Comparison of ENCODE assay signal across 8 cellular contexts in genomic region chr21:44012474-44013379, GRCh38. TPM values are rescaled to one million over a fixed set of nuclear protein-coding genes. Genes with fewer than 3 reads are reported as not detected.
A peak's percentile ranks its signal among the peaks of the same experiment; 100 is the strongest.
DNase-seq lines count a peak whose midpoint lies in the region; ATAC-seq lines count a peak whose summit lies in the region.

No MANE protein-coding gene starts in this region.

- peak overlapping the region; percentile 80 for H3K9ac ChIP-seq in iPS-18a (ENCODE audit: low read length)

- H3K36me3 ChIP-seq in iPS-18a (ENCODE audit: control insufficient read depth, low read depth, low read length): no peaks in the 10 kb centered on the region

- no peaks in the 10 kb centered on the region for H3K9me3 ChIP-seq in iPS-18a (ENCODE audit: control insufficient read depth, low read depth, low read length)

- no peaks in the 10 kb centered on the region for H3K27me3 ChIP-seq in iPS-18a (ENCODE audit: control insufficient read depth, insufficient read depth, low read length)

- DNase-seq in Daoy (ENCODE audit: low read depth) (peak; percentile 51), KG1 (lab: John Stamatoyannopoulos, UW) (peak; percentile 44), T-helper 9 cell (peak; percentile 70), astrocyte of the hippocampus (ENCODE audit: low read depth, low spot score) (peak; percentile 41)

- H3K4me3 ChIP-seq in iPS-18a (ENCODE audit: low read length) (peak overlapping the region; percentile 64), skin epidermis (peak overlapping the region; percentile 73 to 98 (median 96))

- ATAC-seq in GM21576 (IDR thresholded peaks at IDR 0.05; ENCODE audit: unreplicated experiment) (peak; percentile 63), HG03469 (IDR thresholded peaks at IDR 0.05; ENCODE audit: unreplicated experiment) (no peak)

- H3K4me1 ChIP-seq in iPS-18a (ENCODE audit: control insufficient read depth, low read depth, low read length): peaks cover 24% of the 10 kb centered on the region

- H3K27ac ChIP-seq in iPS-18a (ENCODE audit: low read length) (no peak overlapping the region), skin epidermis (peak overlapping the region; percentile 46 to 99 (median 97))

RNA-seq across cellular contexts. Expression of gene TRAPPC10, which starts 0.6 kb away (rescaled TPM):
- total RNA-seq in Daoy (2014; rRNA removed; shearing (Covaris generic)): 24.2 and 26.0 TPM in 2 replicates
